In genomic region chr17:56125830-56126819, GRCh38 we compare ENCODE assay signal across 8 cellular contexts. TPM values are rescaled to one million over a fixed set of nuclear protein-coding genes. Genes with fewer than 3 reads are reported as not detected.
DNase-seq lines count a peak whose midpoint lies in the region; ATAC-seq and TF ChIP-seq lines count a peak whose summit lies in the region.

No MANE protein-coding gene starts in this region.

- H3K4me1 ChIP-seq in adrenal gland (replicated peaks in 1 of 2) (no peaks in the 10 kb centered on the region), right lobe of liver (no peaks in the 10 kb centered on the region)

- H3K27me3 ChIP-seq in MG63 (no peaks in the 10 kb centered on the region), adrenal gland (no peaks in the 10 kb centered on the region), right lobe of liver (no peaks in the 10 kb centered on the region)

- TF ChIP-seq POLR2A in adrenal gland (IDR thresholded peaks at IDR 0.05) (no peak), right lobe of liver (IDR thresholded peaks at IDR 0.05) (no peak)

- peaks cover 18 to 22% of the 10 kb centered on the region in 2 donors for H3K27me3 Mint-ChIP-seq in effector memory CD8-positive, alpha-beta T cell

- H3K36me3 Mint-ChIP-seq in effector memory CD8-positive, alpha-beta T cell (ENCODE audit: insufficient read depth), result no peaks in the 10 kb centered on the region

- peak; percentile 2 for DNase-seq in DMS153 treated with DMSO at 0.1 percent for 48 hours (lab: John Stamatoyannopoulos, UW; ENCODE audit: unreplicated experiment)
- no peak for DNase-seq in DMS153 (lab: John Stamatoyannopoulos, UW)
- DNase-seq in MG63, result peak; percentile 49
- peak in 5 of 7 donors; percentile 12 to 53 (median 27) for DNase-seq in adrenal gland
- DNase-seq in right lobe of liver, result no peak
- no peak for DNase-seq in effector memory CD8-positive, alpha-beta T cell
- DNase-seq in HuH-7 (ENCODE audit: low spot score), result no peak
- DNase-seq in foreskin melanocyte, result no peak

- H3K4me3 ChIP-seq in MG63 (no peak overlapping the region), adrenal gland (no peak overlapping the region), right lobe of liver (no peak overlapping the region)

- no peaks in the 10 kb centered on the region for H3K9me3 Mint-ChIP-seq in effector memory CD8-positive, alpha-beta T cell

- H3K4me3 Mint-ChIP-seq in effector memory CD8-positive, alpha-beta T cell, result no peak overlapping the region

- H3K36me3 ChIP-seq in MG63 (no peaks in the 10 kb centered on the region), adrenal gland (replicated peaks in 1 of 2) (no peaks in the 10 kb centered on the region), right lobe of liver (no peaks in the 10 kb centered on the region)

- ATAC-seq in right lobe of liver, result peak; percentile 68 to 84 (median 70)
- ATAC-seq in effector memory CD8-positive, alpha-beta T cell (replicated peaks), result no peak

- H3K9me3 ChIP-seq in MG63, result no peaks in the 10 kb centered on the region
- H3K9me3 ChIP-seq in adrenal gland (replicated peaks in 1 of 3), result no peaks in the 10 kb centered on the region
- no peaks in the 10 kb centered on the region for H3K9me3 ChIP-seq in right lobe of liver

- WGBS in adrenal gland, 4 donors, result 33 to 47% (median 40%) methylated on average over 14 of the region's 14 CpGs
- 32% methylated on average over 12 of the region's 14 CpGs for WGBS in right lobe of liver (ENCODE audit: insufficient coverage, low coverage, low lambda C conversion rate, missing lambda C conversion rate)

- H3K27ac Mint-ChIP-seq in effector memory CD8-positive, alpha-beta T cell, result no peak overlapping the region

- intact Hi-C loops in adrenal gland (cut with DNase I), result no loop called here
- intact Hi-C loops in right lobe of liver (cut with DNase I), result no loop called here

- no peak overlapping the region for H3K27ac ChIP-seq in adrenal gland
- H3K27ac ChIP-seq in right lobe of liver, result no peak overlapping the region

- TF ChIP-seq CTCF in adrenal gland (IDR thresholded peaks at IDR 0.05), result peak; percentile 11 to 56 (median 48)
- TF ChIP-seq CTCF in right lobe of liver (IDR thresholded peaks at IDR 0.05), result peak; percentile 61 to 74 (median 64)

- no peaks in the 10 kb centered on the region for H3K4me1 Mint-ChIP-seq in effector memory CD8-positive, alpha-beta T cell (ENCODE audit: low read depth in 2 of 2)

RNA-seq across cellular contexts. Expression of gene ANKFN1, which starts 27.1 kb away (rescaled TPM):
- total RNA-seq in MG63 (2014; rRNA removed; shearing (Covaris generic); ENCODE audit: low replicate concordance), result 6.0 and 7.0 TPM in 2 replicates
- total RNA-seq in adrenal gland, result under 1 TPM in 3 of 8 donors, not detected in 5; 0.19 to 0.53 (median 0.41) TPM
- polyA plus RNA-seq in adrenal gland, result 1 to 10 TPM in 1 of 3 donors, under 1 TPM in 2; 0.18 to 1.6 (median 0.40) TPM
- total RNA-seq in right lobe of liver, result under 1 TPM in 1 of 6 experiments, not detected in 5; 0.11 TPM

Comparison
In these comparisons a context has a peak if more than half of its experiments do, and no peak if none do; other contexts are left out.
1. DNase-seq: peak in DMS153 treated with DMSO at 0.1 percent for 48 hours (single experiment), MG63 (single experiment) and adrenal gland (5 of 7); none in DMS153 (single experiment), right lobe of liver (0 of 3), effector memory CD8-positive, alpha-beta T cell (0 of 3), HuH-7 (single experiment) and foreskin melanocyte (single experiment).